ENCODE assay signal across 8 cellular contexts in genomic region chr16:14564881-14565687, GRCh38.
DNase-seq lines count a peak whose midpoint lies in the region; ATAC-seq and TF ChIP-seq lines count a peak whose summit lies in the region.

No MANE protein-coding gene starts in this region.

- DNase-seq in DMS79 (lab: John Stamatoyannopoulos, UW): peak; percentile 24
- DNase-seq in NCI-H1930 (lab: John Stamatoyannopoulos, UW): peak; percentile 74 to 76
- peak; percentile 21 for DNase-seq in brain pericyte (ENCODE audit: low read depth, low spot score)
- DNase-seq in HuH-7.5 (ENCODE audit: low spot score): no peak
- DNase-seq in smooth muscle cell (lab: John Stamatoyannopoulos, UW; ENCODE audit: unreplicated experiment): no peak
- no peak for DNase-seq in ascending aorta (ENCODE audit: low spot score in 2 of 2)

- H2AFZ ChIP-seq in smooth muscle cell (ENCODE audit: low read depth): no peak overlapping the region

- no peak for ATAC-seq in GM18870 (IDR thresholded peaks at IDR 0.05; ENCODE audit: unreplicated experiment)

- H3K36me3 ChIP-seq in mucosa of rectum (ENCODE audit: control insufficient read depth in 2 of 2, insufficient read depth in 2 of 2, low read length in 2 of 2) (peaks cover 0 to under 1% of the 10 kb centered on the region in 2 donors), smooth muscle cell (ENCODE audit: low read depth) (no peaks in the 10 kb centered on the region), ascending aorta (peaks cover 0 to 3% of the 10 kb centered on the region in 2 donors)

- H3K4me3 ChIP-seq in mucosa of rectum (ENCODE audit: low read length in 2 of 2) (peak overlapping the region in 1 of 2 donors; percentile 6), smooth muscle cell (no peak overlapping the region), ascending aorta (no peak overlapping the region)

- H3K27me3 ChIP-seq in mucosa of rectum (ENCODE audit: control insufficient read depth in 2 of 2, insufficient read depth in 2 of 2, low read length in 2 of 2) (no peaks in the 10 kb centered on the region), smooth muscle cell (ENCODE audit: low read depth) (no peaks in the 10 kb centered on the region), ascending aorta (no peaks in the 10 kb centered on the region)

- H3K9ac ChIP-seq in mucosa of rectum (ENCODE audit: low read depth in 1 of 2, low read length in 2 of 2) (peak overlapping the region in 1 of 2 donors; percentile 59), smooth muscle cell (ENCODE audit: low read depth) (no peak overlapping the region)

- intact Hi-C loops in ascending aorta (cut with DNase I): no loop called here

- H4K20me1 ChIP-seq in smooth muscle cell (ENCODE audit: low read depth): peaks cover 20% of the 10 kb centered on the region

- H3K27ac ChIP-seq in mucosa of rectum (ENCODE audit: low read depth in 2 of 2, low read length in 2 of 2) (peak overlapping the region; percentile 84 to 85), smooth muscle cell (ENCODE audit: low read depth) (no peak overlapping the region), ascending aorta (no peak overlapping the region)

- TF ChIP-seq CTCF in smooth muscle cell (IDR thresholded peaks at IDR 0.05; ENCODE audit: borderline replicate concordance, insufficient read depth, poor library complexity, severe bottlenecking) (no peak), ascending aorta (IDR thresholded peaks at IDR 0.05) (no peak)

- no peak overlapping the region for H3K4me2 ChIP-seq in smooth muscle cell

- H3K9me3 ChIP-seq in mucosa of rectum (ENCODE audit: control insufficient read depth in 2 of 2, low read length in 2 of 2): no peaks in the 10 kb centered on the region
- no peaks in the 10 kb centered on the region for H3K9me3 ChIP-seq in smooth muscle cell (replicated peaks; ENCODE audit: low read depth)
- no peaks in the 10 kb centered on the region for H3K9me3 ChIP-seq in ascending aorta

- WGBS in smooth muscle cell (ENCODE audit: low lambda C conversion rate): 79% methylated on average over 5 of the region's 5 CpGs

- H3K4me1 ChIP-seq in mucosa of rectum (ENCODE audit: control insufficient read depth in 2 of 2, insufficient read depth in 2 of 2, low read length in 2 of 2): peaks cover 33 to 51% of the 10 kb centered on the region in 2 donors
- peaks cover 6% of the 10 kb centered on the region for H3K4me1 ChIP-seq in smooth muscle cell (ENCODE audit: low read depth)
- peaks cover 0 to 7% of the 10 kb centered on the region in 2 donors for H3K4me1 ChIP-seq in ascending aorta

- H3K79me2 ChIP-seq in smooth muscle cell (ENCODE audit: low read depth): no peaks in the 10 kb centered on the region

- peaks cover 6% of the 10 kb centered on the region for H3F3A ChIP-seq in smooth muscle cell (ENCODE audit: low read depth)

Comparison
In these comparisons a context has a peak if more than half of its experiments do, and no peak if none do; other contexts are left out.
1. DNase-seq: peak in DMS79 (single experiment), NCI-H1930 (2 of 2) and brain pericyte (single experiment); none in HuH-7.5 (single experiment), smooth muscle cell (single experiment) and ascending aorta (0 of 2).
2. H3K27ac ChIP-seq: peak in mucosa of rectum (2 of 2); none in smooth muscle cell (single experiment) and ascending aorta (0 of 2).